Comparison of ENCODE assay signal across 14 cellular contexts in genomic region chr3:159187706-159188105, GRCh38.
"Had no signal": no experiment of that assay in that cellular context is flagged by ENCODE, and none has a peak within 500 bp of the region (broad histone marks: within the 10 kb centered on the region; RNA-seq: fewer than 3 reads in every experiment).

No MANE protein-coding gene starts in this region.

- DNase-seq: activated CD4-positive, alpha-beta T cell treated with anti-CD3 and anti-CD28 coated beads for 4 hours; activated gamma-delta T cell treated with Interleukin-2 at 50 U/mL for 16 hours; cerebellar nuclear complex; effector CD8-positive, alpha-beta T cell; foreskin fibroblast; glutamatergic neuron; nephron progenitor cell; T-helper 1 cell; T1000 had no signal

- H3K27me3 ChIP-seq: ascending aorta, breast epithelium, upper lobe of left lung had no signal

- H3K4me3 ChIP-seq: ascending aorta, breast epithelium, prostate gland, smooth muscle cell, upper lobe of left lung had no signal

- H3K9me3 ChIP-seq: ascending aorta, breast epithelium, prostate gland, upper lobe of left lung had no signal

- H3K27ac ChIP-seq: ascending aorta, breast epithelium, prostate gland, upper lobe of left lung had no signal

- H3K4me1 ChIP-seq: ascending aorta, breast epithelium, prostate gland, upper lobe of left lung had no signal

- H3K36me3 ChIP-seq: ascending aorta, breast epithelium, prostate gland, upper lobe of left lung had no signal
